14 cellular contexts compared by ENCODE assay signal in the genomic region with DNA sequence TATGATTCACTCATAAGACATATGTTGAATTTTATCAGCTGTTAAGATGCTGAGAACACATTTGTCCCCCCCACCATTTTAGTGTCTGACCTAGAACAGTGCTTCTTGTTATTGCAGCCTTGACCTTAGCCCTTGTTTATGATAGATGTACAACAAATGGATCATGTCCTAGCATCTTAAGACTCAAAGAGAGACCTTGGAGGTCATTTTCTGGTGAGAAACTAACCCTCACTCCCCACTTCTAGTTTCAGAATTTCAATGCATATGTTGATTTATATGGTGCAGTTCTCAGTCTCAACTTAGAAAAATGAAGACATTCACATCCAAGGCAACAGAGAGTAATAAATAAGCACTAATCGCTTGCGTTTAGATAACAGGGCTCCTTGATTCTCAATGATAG.
"Had no signal": no experiment of that assay in that cellular context is flagged by ENCODE, and none has a peak within 500 bp of the region (broad histone marks: within the 10 kb centered on the region; RNA-seq: fewer than 3 reads in every experiment).

No MANE protein-coding gene starts in this region.

- H3K36me3 ChIP-seq: lower lobe of right lung, neural progenitor cell, ovary, thyroid gland had no signal

- H3K4me2 ChIP-seq: neural progenitor cell had no signal

- H3K27me3 ChIP-seq: neural progenitor cell, ovary, thyroid gland had no signal

- DNase-seq: activated CD4-positive, alpha-beta T cell treated with anti-CD3 and anti-CD28 coated beads, Interleukin-2, amount 10 ng/mL, durations not matched to agents 7 days and 5 days; activated CD4-positive, CD25-positive, alpha-beta regulatory T cell; activated gamma-delta T cell treated with Interleukin-2 at 50 U/mL for 16 hours; dermis blood vessel endothelial cell; effector memory CD8-positive, alpha-beta T cell; foreskin melanocyte; head of caudate nucleus; kidney glomerular epithelial cell; lower lobe of right lung; midbrain; ovary; thyroid gland had no signal

- H3K4me1 ChIP-seq: lower lobe of right lung, neural progenitor cell, thyroid gland had no signal

- H3K4me3 ChIP-seq: lower lobe of right lung, neural progenitor cell, ovary, thyroid gland had no signal

- H3K9me3 Mint-ChIP-seq: effector memory CD8-positive, alpha-beta T cell had no signal

- H3K27ac Mint-ChIP-seq: activated CD4-positive, alpha-beta T cell treated with anti-CD3 and anti-CD28 coated beads, Interleukin-2, amount 10 ng/mL, durations not matched to agents 7 days and 5 days; effector memory CD8-positive, alpha-beta T cell; neural progenitor cell had no signal

- H3K27ac ChIP-seq: lower lobe of right lung, neural progenitor cell, ovary, thyroid gland had no signal

- ATAC-seq: effector memory CD8-positive, alpha-beta T cell; lower lobe of right lung; sciatic nerve had no signal

- H2AFZ ChIP-seq: neural progenitor cell had no signal

- H3K4me1 Mint-ChIP-seq: neural progenitor cell had no signal

- H3K4me3 Mint-ChIP-seq: activated CD4-positive, alpha-beta T cell treated with anti-CD3 and anti-CD28 coated beads, Interleukin-2, amount 10 ng/mL, durations not matched to agents 7 days and 5 days; effector memory CD8-positive, alpha-beta T cell; neural progenitor cell had no signal

- H3K9ac ChIP-seq: neural progenitor cell had no signal

- H3K27me3 Mint-ChIP-seq: activated CD4-positive, alpha-beta T cell treated with anti-CD3 and anti-CD28 coated beads, Interleukin-2, amount 10 ng/mL, durations not matched to agents 7 days and 5 days; effector memory CD8-positive, alpha-beta T cell had no signal

- H3K9me3 ChIP-seq: lower lobe of right lung, ovary, thyroid gland had no signal

- H3K36me3 Mint-ChIP-seq: neural progenitor cell had no signal
